16 cellular contexts compared by ENCODE assay signal in the genomic region with DNA sequence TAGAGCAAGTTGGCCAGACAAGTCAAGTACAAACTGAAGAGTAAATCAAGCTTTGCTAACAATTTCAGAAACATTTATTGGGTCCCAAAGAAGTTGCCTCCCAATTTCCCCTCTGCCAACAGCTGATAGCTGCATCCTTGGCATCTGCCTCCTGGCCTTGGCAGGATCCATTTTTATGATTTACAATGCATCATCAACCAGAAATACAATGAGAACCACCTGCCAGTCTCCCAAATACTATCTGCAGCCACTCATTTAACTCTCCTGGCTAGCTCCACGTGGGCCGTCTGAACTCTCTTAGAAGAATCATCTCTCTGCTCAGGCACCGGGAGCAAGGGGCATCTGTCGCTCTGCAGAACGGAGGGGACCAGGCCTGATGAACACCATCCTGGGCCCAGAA. TPM values are rescaled to one million over a fixed set of nuclear protein-coding genes. Genes with fewer than 3 reads are reported as not detected.
DNase-seq lines count a peak whose midpoint lies in the region; ATAC-seq and TF ChIP-seq lines count a peak whose summit lies in the region.
"Had no signal": no experiment of that assay in that cellular context is flagged by ENCODE, and none has a peak within 500 bp of the region (broad histone marks: within the 10 kb centered on the region; RNA-seq: fewer than 3 reads in every experiment).

No MANE protein-coding gene starts in this region.

- in situ Hi-C loops in IMR-90 (cut with MboI; ENCODE audit: low sequenced_read_pairs), result no loop called here

- TF ChIP-seq CTCF in SK-N-SH (IDR thresholded peaks at IDR 0.05) (no peak), IMR-90 (conservative IDR thresholded peaks at IDR 0.05; ENCODE audit: low read depth, low read length) (no peak), WERI-Rb-1 (IDR thresholded peaks at IDR 0.05; ENCODE audit: low read depth, low read length) (no peak)

- H4K8ac ChIP-seq in IMR-90 (ENCODE audit: low read depth in 2 of 2, low read length in 2 of 2), result no peak overlapping the region

- no peak overlapping the region for H2BK5ac ChIP-seq in IMR-90 (ENCODE audit: low read depth, low read length, poor library complexity, severe bottlenecking)

- H3K56ac ChIP-seq in IMR-90 (ENCODE audit: extremely low read depth, insufficient read depth, low read length), result no peak overlapping the region

- H3K4ac ChIP-seq in IMR-90 (ENCODE audit: low read depth, low read length), result no peak overlapping the region

- no peak overlapping the region for H4K91ac ChIP-seq in IMR-90 (ENCODE audit: insufficient read depth, low read depth, low read length)

- H3K18ac ChIP-seq in IMR-90 (ENCODE audit: low read depth, low read length), result no peak overlapping the region

- ATAC-seq in SK-N-SH treated with all-trans-retinoic acid at 6 μM for 48 hours, result no peak
- no peak for ATAC-seq in IMR-90 (ENCODE audit: low read depth)
- no peak for ATAC-seq in activated naive CD8-positive, alpha-beta T cell treated with anti-CD3 and anti-CD28 coated beads, Interleukin-2, amount 10 ng/mL, durations not matched to agents 7 days and 5 days (ENCODE audit: low read depth)
- ATAC-seq in natural killer cell treated with Interleukin-12 subunit alpha and Interleukin-12 subunit beta and Interleukin-15 and Interleukin-18, amount 100 ng/mL, for 72 hours, result no peak
- ATAC-seq: heart left ventricle, left ventricle myocardium superior had no signal

- DNase-seq in SK-N-SH, result no peak
- DNase-seq in IMR-90, result no peak
- DNase-seq in activated naive CD8-positive, alpha-beta T cell treated with anti-CD3 and anti-CD28 coated beads, Interleukin-2, amount 10 ng/mL, durations not matched to agents 7 days and 5 days, result no peak
- no peak for DNase-seq in natural killer cell treated with Interleukin-12 subunit alpha and Interleukin-12 subunit beta and Interleukin-15 and Interleukin-18, amount 100 ng/mL, for 72 hours (ENCODE audit: low spot score)
- DNase-seq in NCI-H187 (lab: John Stamatoyannopoulos, UW), result no peak
- no peak for DNase-seq in WERI-Rb-1
- no peak for DNase-seq in stimulated activated CD4-positive, alpha-beta T cell treated with anti-CD3 and anti-CD28 coated beads, Interleukin-12 subunit alpha, Interleukin-12 subunit beta, amount 100 ng/mL, for 4 hours
- DNase-seq: effector CD8-positive, alpha-beta T cell; heart left ventricle; left ventricle myocardium superior; NCI-H2227 treated with DMSO at 0.1 percent for 48 hours; stimulated activated CD4-positive, alpha-beta T cell treated with anti-CD3 and anti-CD28 coated beads, Interleukin-2, amount 100 ng/mL, for 48 hours had no signal

- H2BK20ac ChIP-seq in IMR-90 (ENCODE audit: low read depth, low read length), result no peak overlapping the region

- no peaks in the 10 kb centered on the region for H3K9me2 ChIP-seq in SK-N-SH

- TF ChIP-seq RAD21 in SK-N-SH (IDR thresholded peaks at IDR 0.05; ENCODE audit: low read length), result no peak
- TF ChIP-seq RAD21 in IMR-90 (IDR thresholded peaks at IDR 0.05; ENCODE audit: low read length), result no peak

- H3K9me3 Mint-ChIP-seq in activated naive CD8-positive, alpha-beta T cell treated with anti-CD3 and anti-CD28 coated beads, Interleukin-2, amount 10 ng/mL, durations not matched to agents 7 days and 5 days, result no peaks in the 10 kb centered on the region
- H3K9me3 Mint-ChIP-seq in natural killer cell treated with Interleukin-12 subunit alpha and Interleukin-12 subunit beta and Interleukin-15 and Interleukin-18, amount 100 ng/mL, for 72 hours, result no peaks in the 10 kb centered on the region

- no peaks in the 10 kb centered on the region for H3K9me3 ChIP-seq in SK-N-SH
- no peaks in the 10 kb centered on the region for H3K9me3 ChIP-seq in IMR-90 (ENCODE audit: control insufficient read depth, insufficient read depth, low read length)
- no peaks in the 10 kb centered on the region for H3K9me3 ChIP-seq in WERI-Rb-1 (ENCODE audit: severe bottlenecking)
- H3K9me3 ChIP-seq: heart left ventricle had no signal

- TF ChIP-seq EP300 in SK-N-SH (IDR thresholded peaks at IDR 0.05; ENCODE audit: borderline replicate concordance in 1 of 2, low read depth in 1 of 2, low read length in 1 of 2), result no peak

- no peak overlapping the region for H3K23ac ChIP-seq in IMR-90 (ENCODE audit: low read depth, low read length)

- H3K27ac Mint-ChIP-seq in activated naive CD8-positive, alpha-beta T cell treated with anti-CD3 and anti-CD28 coated beads, Interleukin-2, amount 10 ng/mL, durations not matched to agents 7 days and 5 days, result peak overlapping the region; percentile 95
- H3K27ac Mint-ChIP-seq in natural killer cell treated with Interleukin-12 subunit alpha and Interleukin-12 subunit beta and Interleukin-15 and Interleukin-18, amount 100 ng/mL, for 72 hours, result peak overlapping the region; percentile 98 to 100

- TF ChIP-seq POLR2A in IMR-90 (IDR thresholded peaks at IDR 0.05; ENCODE audit: low read depth, low read length), result no peak

- H3K27me3 ChIP-seq in SK-N-SH (ENCODE audit: insufficient read depth) (no peaks in the 10 kb centered on the region), IMR-90 (ENCODE audit: control insufficient read depth, insufficient read depth, low read length) (no peaks in the 10 kb centered on the region), WERI-Rb-1 (ENCODE audit: insufficient read depth, low read depth, severe bottlenecking) (no peaks in the 10 kb centered on the region)
- H3K27me3 ChIP-seq: heart left ventricle had no signal

- POLR2A ChIA-PET in SK-N-SH (lab: Yijun Ruan, JAX), result no interaction called here
- POLR2A ChIA-PET in IMR-90 (lab: Charles Lee; ENCODE audit: unreplicated experiment), result no interaction called here
- POLR2A ChIA-PET in activated naive CD8-positive, alpha-beta T cell treated with anti-CD3 and anti-CD28 coated beads, Interleukin-2, amount 10 ng/mL, durations not matched to agents 7 days and 5 days (lab: Charles Lee), result interaction anchor here (0.6 to 4.6 kb wide), 4 partner anchors 15 to 112 kb away, joined by 3 to 60 read pairs (median 14); a partner anchor contains a TSS

- intact Hi-C loops in IMR-90 (cut with micrococcal nuclease), result no loop called here

- peaks cover 13% of the 10 kb centered on the region for H3F3A ChIP-seq in SK-N-SH (replicated peaks; ENCODE audit: insufficient read depth)

- H3K4me3 Mint-ChIP-seq in activated naive CD8-positive, alpha-beta T cell treated with anti-CD3 and anti-CD28 coated beads, Interleukin-2, amount 10 ng/mL, durations not matched to agents 7 days and 5 days, result peak overlapping the region; percentile 97
- peak overlapping the region; percentile 93 for H3K4me3 Mint-ChIP-seq in natural killer cell treated with Interleukin-12 subunit alpha and Interleukin-12 subunit beta and Interleukin-15 and Interleukin-18, amount 100 ng/mL, for 72 hours

- peaks cover 69% of the 10 kb centered on the region for H3K79me2 ChIP-seq in SK-N-SH (ENCODE audit: insufficient read depth)

- H3K9me1 ChIP-seq in IMR-90 (ENCODE audit: insufficient read depth, low read length), result peaks cover 9% of the 10 kb centered on the region

- H2BK120ac ChIP-seq in IMR-90 (ENCODE audit: low read depth, low read length), result no peak overlapping the region

- H3K4me1 ChIP-seq in SK-N-SH (ENCODE audit: control insufficient read depth in 1 of 2, insufficient read depth in 2 of 2, low read depth in 1 of 2, low read length in 1 of 2), result peaks cover 10 to 13% of the 10 kb centered on the region in 2 experiments; a peak in 3 of 4 replicates
- peaks cover 4% of the 10 kb centered on the region for H3K4me1 ChIP-seq in IMR-90 (ENCODE audit: control insufficient read depth, insufficient read depth, low read length)

- no peak overlapping the region for H3K14ac ChIP-seq in IMR-90 (replicated peaks; ENCODE audit: low read depth, low read length)

- peak overlapping the region; percentile 100 for H3K4me2 ChIP-seq in SK-N-SH
- no peak overlapping the region for H3K4me2 ChIP-seq in IMR-90 (ENCODE audit: low read depth, low read length)

- no peak overlapping the region for H4K5ac ChIP-seq in IMR-90 (ENCODE audit: low read depth, low read length)

- peaks cover 20% of the 10 kb centered on the region for H3K4me1 Mint-ChIP-seq in activated naive CD8-positive, alpha-beta T cell treated with anti-CD3 and anti-CD28 coated beads, Interleukin-2, amount 10 ng/mL, durations not matched to agents 7 days and 5 days
- peaks cover 21 to 25% of the 10 kb centered on the region in 2 donors for H3K4me1 Mint-ChIP-seq in natural killer cell treated with Interleukin-12 subunit alpha and Interleukin-12 subunit beta and Interleukin-15 and Interleukin-18, amount 100 ng/mL, for 72 hours (ENCODE audit: low read depth in 2 of 2)

- no peak overlapping the region for H2BK15ac ChIP-seq in IMR-90 (ENCODE audit: low read depth, low read length)

- H3K36me3 Mint-ChIP-seq in activated naive CD8-positive, alpha-beta T cell treated with anti-CD3 and anti-CD28 coated beads, Interleukin-2, amount 10 ng/mL, durations not matched to agents 7 days and 5 days, result peaks cover 23% of the 10 kb centered on the region
- H3K36me3 Mint-ChIP-seq in natural killer cell treated with Interleukin-12 subunit alpha and Interleukin-12 subunit beta and Interleukin-15 and Interleukin-18, amount 100 ng/mL, for 72 hours, result no peaks in the 10 kb centered on the region

- BruUV-seq in IMR-90 (replicated peaks; lab: Mats Ljungman, UMichigan), result no TSS peak

- H3K27ac ChIP-seq in SK-N-SH (ENCODE audit: low read depth in 2 of 2, low read length in 1 of 2) (no peak overlapping the region), IMR-90 (ENCODE audit: insufficient read depth, low read length) (no peak overlapping the region), WERI-Rb-1 (no peak overlapping the region)

- dilution Hi-C loops in IMR-90 (cut with HindIII; ENCODE audit: low sequenced_read_pairs, unreplicated experiment), result no loop called here

- H4K20me1 ChIP-seq in SK-N-SH (ENCODE audit: insufficient read depth) (peaks cover 18% of the 10 kb centered on the region), IMR-90 (ENCODE audit: insufficient read depth, low read length) (peaks cover 52% of the 10 kb centered on the region)

- no peaks in the 10 kb centered on the region for H3K27me3 Mint-ChIP-seq in activated naive CD8-positive, alpha-beta T cell treated with anti-CD3 and anti-CD28 coated beads, Interleukin-2, amount 10 ng/mL, durations not matched to agents 7 days and 5 days
- H3K27me3 Mint-ChIP-seq in natural killer cell treated with Interleukin-12 subunit alpha and Interleukin-12 subunit beta and Interleukin-15 and Interleukin-18, amount 100 ng/mL, for 72 hours, result no peaks in the 10 kb centered on the region

- H2AFZ ChIP-seq in SK-N-SH (ENCODE audit: low read depth), result no peak overlapping the region; the same call in 1 of the 2 replicates
- no peak overlapping the region for H2AFZ ChIP-seq in IMR-90 (replicated peaks; ENCODE audit: low read length, poor library complexity)

- no peak overlapping the region for H2AK5ac ChIP-seq in IMR-90 (ENCODE audit: low read depth, low read length)

- H2AK9ac ChIP-seq in IMR-90 (replicated peaks; ENCODE audit: low read depth, low read length, poor library complexity), result peak overlapping the region; percentile 34

- H3K36me3 ChIP-seq in SK-N-SH (replicated peaks in 1 of 2; ENCODE audit: control insufficient read depth in 1 of 2, insufficient read depth in 2 of 2, low read length in 1 of 2) (peaks cover 10 to 22% of the 10 kb centered on the region in 2 experiments), IMR-90 (ENCODE audit: control insufficient read depth, insufficient read depth, low read length) (peaks cover 24% of the 10 kb centered on the region), WERI-Rb-1 (peaks cover 47% of the 10 kb centered on the region)

- peaks cover 9 to 48% of the 10 kb centered on the region in 2 experiments; a peak in 3 of 4 replicates for H3K79me1 ChIP-seq in IMR-90 (ENCODE audit: low read depth in 1 of 2, low read length in 2 of 2)

- H3K4me3 ChIP-seq in SK-N-SH (ENCODE audit: low read depth in 2 of 2, low read length in 1 of 2) (no peak overlapping the region), IMR-90 (ENCODE audit: insufficient read depth, low read depth, low read length) (no peak overlapping the region), WERI-Rb-1 (ENCODE audit: low read depth, low read length) (no peak overlapping the region)
- H3K4me3 ChIP-seq: heart left ventricle had no signal

- H3K9ac ChIP-seq in SK-N-SH (peak overlapping the region; percentile 96; the same call in 1 of the 2 replicates), IMR-90 (ENCODE audit: low read depth, low read length) (no peak overlapping the region)

- 82% methylated on average over 5 of the region's 5 CpGs for WGBS in SK-N-SH (ENCODE audit: low lambda C conversion rate)
- no CpG with 5 or more reads among the region's 5 CpGs for WGBS in IMR-90 (ENCODE audit: extremely low coverage in 2 of 2, insufficient read length in 1 of 2), 2 experiments

- CTCF ChIA-PET in SK-N-SH (lab: Yijun Ruan, JAX), result no interaction called here
- CTCF ChIA-PET in IMR-90 (lab: Yijun Ruan, JAX), result no interaction called here

RNA-seq across cellular contexts. Expression of a gene that starts 2.7 kb away (rescaled TPM):
- 75.4 and 111 TPM in 2 replicates for polyA plus RNA-seq in SK-N-SH (2012; rRNA removed)
- polyA plus RNA-seq in SK-N-SH (2012; cell fraction: cytosol; rRNA removed), result 49.3 and 74.2 TPM in 2 replicates
- 156 and 220 TPM in 2 replicates for polyA plus RNA-seq in SK-N-SH (2012; cell fraction: nucleus; rRNA removed)
- 64.2 and 70.3 TPM in 2 replicates for total RNA-seq in IMR-90 (2012; rRNA removed)
- 90.9 and 93.2 TPM in 2 replicates for polyA plus RNA-seq in IMR-90 (2012; rRNA removed)
- 75.7 and 144 TPM in 2 replicates for polyA plus RNA-seq in IMR-90 (2012; cell fraction: cytosol; rRNA removed)
- 158 and 371 TPM in 2 replicates for polyA plus RNA-seq in IMR-90 (2012; cell fraction: nucleus; rRNA removed; ENCODE audit: low replicate concordance)
- 100 to 1,000 TPM; 112 to 120 TPM for total RNA-seq in activated naive CD8-positive, alpha-beta T cell treated with anti-CD3 and anti-CD28 coated beads, Interleukin-2, amount 10 ng/mL, durations not matched to agents 7 days and 5 days
- total RNA-seq in natural killer cell treated with Interleukin-12 subunit alpha and Interleukin-12 subunit beta and Interleukin-15 and Interleukin-18, amount 100 ng/mL, for 72 hours, result 100 to 1,000 TPM; 151 to 267 TPM

RNA-seq across cellular contexts. Expression of a gene that starts 3.2 kb away (rescaled TPM):
- not detected in 2 replicates for polyA plus RNA-seq in SK-N-SH (2012; rRNA removed)
- 0.04 TPM in 1 of 2 replicates, not detected in the other for polyA plus RNA-seq in SK-N-SH (2012; cell fraction: cytosol; rRNA removed)
- polyA plus RNA-seq in SK-N-SH (2012; cell fraction: nucleus; rRNA removed), result 0.04 TPM in 1 of 2 replicates, not detected in the other
- total RNA-seq in IMR-90 (2012; rRNA removed), result not detected in 2 replicates
- not detected in 2 replicates for polyA plus RNA-seq in IMR-90 (2012; rRNA removed)
- not detected in 2 replicates for polyA plus RNA-seq in IMR-90 (2012; cell fraction: cytosol; rRNA removed)
- polyA plus RNA-seq in IMR-90 (2012; cell fraction: nucleus; rRNA removed; ENCODE audit: low replicate concordance), result not detected in 2 replicates
- total RNA-seq in activated naive CD8-positive, alpha-beta T cell treated with anti-CD3 and anti-CD28 coated beads, Interleukin-2, amount 10 ng/mL, durations not matched to agents 7 days and 5 days, result not detected
- not detected for total RNA-seq in natural killer cell treated with Interleukin-12 subunit alpha and Interleukin-12 subunit beta and Interleukin-15 and Interleukin-18, amount 100 ng/mL, for 72 hours
- total RNA-seq: A172, heart left ventricle, left ventricle myocardium superior, M059J, subcutaneous adipose tissue had no signal
- polyA plus RNA-seq: heart left ventricle had no signal

RNA-seq across cellular contexts. Expression of a gene that starts 27.1 kb away (rescaled TPM):
- 871 and 1,383 TPM in 2 replicates for polyA plus RNA-seq in SK-N-SH (2012; rRNA removed)
- 933 and 1,018 TPM in 2 replicates for polyA plus RNA-seq in SK-N-SH (2012; cell fraction: cytosol; rRNA removed)
- polyA plus RNA-seq in SK-N-SH (2012; cell fraction: nucleus; rRNA removed), result 319 and 414 TPM in 2 replicates
- 232 and 251 TPM in 2 replicates for total RNA-seq in IMR-90 (2012; rRNA removed)
- polyA plus RNA-seq in IMR-90 (2012; rRNA removed), result 757 and 1,037 TPM in 2 replicates
- polyA plus RNA-seq in IMR-90 (2012; cell fraction: cytosol; rRNA removed), result 423 and 828 TPM in 2 replicates
- 216 and 218 TPM in 2 replicates for polyA plus RNA-seq in IMR-90 (2012; cell fraction: nucleus; rRNA removed; ENCODE audit: low replicate concordance)
- 1,000 to 10,000 TPM; 1,119 to 1,147 TPM for total RNA-seq in activated naive CD8-positive, alpha-beta T cell treated with anti-CD3 and anti-CD28 coated beads, Interleukin-2, amount 10 ng/mL, durations not matched to agents 7 days and 5 days
- 100 to 1,000 TPM; 645 to 764 TPM for total RNA-seq in natural killer cell treated with Interleukin-12 subunit alpha and Interleukin-12 subunit beta and Interleukin-15 and Interleukin-18, amount 100 ng/mL, for 72 hours

RNA-seq across cellular contexts. Expression of a gene that starts 36.4 kb away (rescaled TPM):
- polyA plus RNA-seq in SK-N-SH (2012; rRNA removed), result 52.0 and 53.3 TPM in 2 replicates
- polyA plus RNA-seq in SK-N-SH (2012; cell fraction: cytosol; rRNA removed), result 35.3 and 47.9 TPM in 2 replicates
- polyA plus RNA-seq in SK-N-SH (2012; cell fraction: nucleus; rRNA removed), result 43.7 and 46.7 TPM in 2 replicates
- 1.9 and 2.2 TPM in 2 replicates for total RNA-seq in IMR-90 (2012; rRNA removed)
- polyA plus RNA-seq in IMR-90 (2012; rRNA removed), result 7.2 and 8.2 TPM in 2 replicates
- 9.8 and 14.6 TPM in 2 replicates for polyA plus RNA-seq in IMR-90 (2012; cell fraction: cytosol; rRNA removed)
- 10.8 and 19.3 TPM in 2 replicates for polyA plus RNA-seq in IMR-90 (2012; cell fraction: nucleus; rRNA removed; ENCODE audit: low replicate concordance)
- 1 to 10 TPM; 2.2 to 4.1 TPM for total RNA-seq in activated naive CD8-positive, alpha-beta T cell treated with anti-CD3 and anti-CD28 coated beads, Interleukin-2, amount 10 ng/mL, durations not matched to agents 7 days and 5 days
- total RNA-seq in natural killer cell treated with Interleukin-12 subunit alpha and Interleukin-12 subunit beta and Interleukin-15 and Interleukin-18, amount 100 ng/mL, for 72 hours, result 1 to 10 TPM; 1.8 to 3.6 TPM

RNA-seq across cellular contexts. Expression of a gene that starts 36.9 kb away (rescaled TPM):
- polyA plus RNA-seq in SK-N-SH (2012; rRNA removed) (112 and 116 TPM in 2 replicates), IMR-90 (2012; rRNA removed) (48.9 and 80.2 TPM in 2 replicates)
- polyA plus RNA-seq in SK-N-SH (2012; cell fraction: cytosol; rRNA removed), result 56.7 and 76.6 TPM in 2 replicates
- 54.9 and 78.4 TPM in 2 replicates for polyA plus RNA-seq in SK-N-SH (2012; cell fraction: nucleus; rRNA removed)
- 14.5 and 15.8 TPM in 2 replicates for total RNA-seq in IMR-90 (2012; rRNA removed)
- 91.5 and 98.4 TPM in 2 replicates for polyA plus RNA-seq in IMR-90 (2012; cell fraction: cytosol; rRNA removed)
- 22.5 and 47.5 TPM in 2 replicates for polyA plus RNA-seq in IMR-90 (2012; cell fraction: nucleus; rRNA removed; ENCODE audit: low replicate concordance)
- total RNA-seq in activated naive CD8-positive, alpha-beta T cell treated with anti-CD3 and anti-CD28 coated beads, Interleukin-2, amount 10 ng/mL, durations not matched to agents 7 days and 5 days, result 10 to 100 TPM; 42.6 to 44.1 TPM
- total RNA-seq in natural killer cell treated with Interleukin-12 subunit alpha and Interleukin-12 subunit beta and Interleukin-15 and Interleukin-18, amount 100 ng/mL, for 72 hours, result 10 to 100 TPM; 40.7 to 41.4 TPM
